Comparison of ENCODE assay signal across 1 cellular context in the genomic region with DNA sequence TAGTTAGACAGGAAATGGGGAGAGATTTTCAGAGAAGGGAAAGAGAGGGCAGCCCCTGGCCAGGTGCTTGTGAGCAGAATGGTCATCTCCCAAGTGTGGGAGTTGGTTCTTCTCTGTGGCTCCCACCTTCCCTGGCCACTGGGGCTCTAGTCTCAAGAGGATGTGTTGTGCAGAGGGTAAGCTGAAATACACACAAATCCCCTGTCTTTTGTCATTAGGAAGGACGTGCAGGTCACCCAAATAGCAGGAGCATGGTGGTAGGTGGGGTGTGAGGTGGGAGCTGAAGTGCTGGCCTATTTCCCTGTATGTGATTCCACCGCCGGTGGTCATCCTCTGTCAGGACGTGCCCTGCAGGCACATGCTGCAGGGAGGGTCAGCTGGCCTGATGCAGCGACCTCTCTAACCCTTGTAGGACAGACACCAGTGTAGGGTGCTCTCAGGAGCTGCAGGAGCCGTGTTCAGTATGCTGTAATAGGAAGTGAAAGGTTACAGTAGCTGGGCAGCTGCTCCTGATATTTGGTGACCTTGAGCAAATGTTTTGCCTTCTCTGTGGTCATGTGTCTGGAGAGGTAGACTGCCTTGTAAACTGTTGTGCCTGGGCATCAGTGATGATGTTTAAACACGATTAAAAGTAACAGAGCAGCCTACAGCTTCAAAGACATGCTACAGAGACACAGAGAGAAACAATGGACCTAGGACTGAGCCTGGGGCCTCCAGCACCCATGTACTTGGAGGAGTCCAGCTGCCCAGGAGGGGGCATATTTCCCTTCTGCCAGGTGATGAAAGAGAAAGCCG.
TF ChIP-seq lines count a peak whose summit lies in the region.

No MANE protein-coding gene starts in this region.

TF ChIP-seq in HepG2, 621 proteins besides CTCF, POLR2A, EP300 and RAD21 (continued from another document and continues in another):
- peak; percentile 52; the same call in 1 of the 2 replicates for TF ChIP-seq ZBTB44 (CRISPR knock-in tag; IDR thresholded peaks at IDR 0.05)
- TF ChIP-seq ERF (CRISPR knock-in tag; IDR thresholded peaks at IDR 0.05), result peak; percentile 90
- TF ChIP-seq SIN3B (IDR thresholded peaks at IDR 0.05; ENCODE audit: low read length), result no peak
- TF ChIP-seq ZNF710 (CRISPR knock-in tag; IDR thresholded peaks at IDR 0.05; ENCODE audit: borderline replicate concordance), result peak; percentile 82
- TF ChIP-seq TOPORS (CRISPR knock-in tag; IDR thresholded peaks at IDR 0.05), result no peak
- TF ChIP-seq KAT7 (CRISPR knock-in tag; IDR thresholded peaks at IDR 0.05; ENCODE audit: borderline replicate concordance), result no peak
- peak; percentile 27; the same call in 1 of the 2 replicates for TF ChIP-seq SIX1 (CRISPR knock-in tag; IDR thresholded peaks at IDR 0.05; ENCODE audit: borderline replicate concordance)
- no peak for TF ChIP-seq NCOR1 (IDR thresholded peaks at IDR 0.05; ENCODE audit: borderline replicate concordance, low read length)
- 0 out of 2 replicates have a peak, but pooled peaks have one; percentile 58 for TF ChIP-seq KDM3A (CRISPR knock-in tag; IDR thresholded peaks at IDR 0.05; ENCODE audit: low read depth)
- TF ChIP-seq ZMYM4 (CRISPR knock-in tag; IDR thresholded peaks at IDR 0.05), result peak; percentile 68
- TF ChIP-seq ZNF660 (CRISPR knock-in tag; IDR thresholded peaks at IDR 0.05; ENCODE audit: borderline replicate concordance, low read depth), result no peak; the same call in 1 of the 2 replicates
- no peak for TF ChIP-seq ZNF468 (CRISPR knock-in tag; IDR thresholded peaks at IDR 0.05)
- TF ChIP-seq ZNF253 (CRISPR knock-in tag; IDR thresholded peaks at IDR 0.05; ENCODE audit: borderline replicate concordance), result no peak
- no peak for TF ChIP-seq TCF12 (IDR thresholded peaks at IDR 0.05)
- no peak for TF ChIP-seq TCF12 (CRISPR knock-in tag; IDR thresholded peaks at IDR 0.05)
- TF ChIP-seq, protein P1, sequence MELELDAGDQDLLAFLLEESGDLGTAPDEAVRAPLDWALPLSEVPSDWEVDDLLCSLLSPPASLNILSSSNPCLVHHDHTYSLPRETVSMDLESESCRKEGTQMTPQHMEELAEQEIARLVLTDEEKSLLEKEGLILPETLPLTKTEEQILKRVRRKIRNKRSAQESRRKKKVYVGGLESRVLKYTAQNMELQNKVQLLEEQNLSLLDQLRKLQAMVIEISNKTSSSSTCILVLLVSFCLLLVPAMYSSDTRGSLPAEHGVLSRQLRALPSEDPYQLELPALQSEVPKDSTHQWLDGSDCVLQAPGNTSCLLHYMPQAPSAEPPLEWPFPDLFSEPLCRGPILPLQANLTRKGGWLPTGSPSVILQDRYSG (CRISPR knock-in tag; IDR thresholded peaks at IDR 0.05), result no peak
- no peak for TF ChIP-seq AKAP8 (CRISPR knock-in tag; IDR thresholded peaks at IDR 0.05)
- peak; percentile 49 for TF ChIP-seq HDAC1 (CRISPR knock-in tag; IDR thresholded peaks at IDR 0.05)
- TF ChIP-seq, protein P2, sequence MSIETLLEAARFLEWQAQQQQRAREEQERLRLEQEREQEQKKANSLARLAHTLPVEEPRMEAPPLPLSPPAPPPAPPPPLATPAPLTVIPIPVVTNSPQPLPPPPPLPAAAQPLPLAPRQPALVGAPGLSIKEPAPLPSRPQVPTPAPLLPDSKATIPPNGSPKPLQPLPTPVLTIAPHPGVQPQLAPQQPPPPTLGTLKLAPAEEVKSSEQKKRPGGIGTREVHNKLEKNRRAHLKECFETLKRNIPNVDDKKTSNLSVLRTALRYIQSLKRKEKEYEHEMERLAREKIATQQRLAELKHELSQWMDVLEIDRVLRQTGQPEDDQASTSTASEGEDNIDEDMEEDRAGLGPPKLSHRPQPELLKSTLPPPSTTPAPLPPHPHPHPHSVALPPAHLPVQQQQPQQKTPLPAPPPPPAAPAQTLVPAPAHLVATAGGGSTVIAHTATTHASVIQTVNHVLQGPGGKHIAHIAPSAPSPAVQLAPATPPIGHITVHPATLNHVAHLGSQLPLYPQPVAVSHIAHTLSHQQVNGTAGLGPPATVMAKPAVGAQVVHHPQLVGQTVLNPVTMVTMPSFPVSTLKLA (IDR thresholded peaks at IDR 0.05), result no peak
- no peak for TF ChIP-seq AGO2 (optimal IDR thresholded peaks at IDR 0.05; ENCODE audit: low read depth, low read length)
- TF ChIP-seq GTF3A (CRISPR knock-in tag; conservative IDR thresholded peaks at IDR 0.05), result no peak
- no peak for TF ChIP-seq ZNF451 (CRISPR knock-in tag; IDR thresholded peaks at IDR 0.05)
- TF ChIP-seq ZNF747 (CRISPR knock-in tag; IDR thresholded peaks at IDR 0.05; ENCODE audit: borderline replicate concordance), result 0 out of 2 replicates have a peak, but pooled peaks have one; percentile 24
- TF ChIP-seq RFXANK (CRISPR knock-in tag; IDR thresholded peaks at IDR 0.05), result no peak
- TF ChIP-seq TBP (CRISPR knock-in tag; IDR thresholded peaks at IDR 0.05), result no peak
- TF ChIP-seq ZNF780A (CRISPR knock-in tag; IDR thresholded peaks at IDR 0.05), result 0 out of 2 replicates have a peak, but pooled peaks have one; percentile 51
- TF ChIP-seq, protein P3, sequence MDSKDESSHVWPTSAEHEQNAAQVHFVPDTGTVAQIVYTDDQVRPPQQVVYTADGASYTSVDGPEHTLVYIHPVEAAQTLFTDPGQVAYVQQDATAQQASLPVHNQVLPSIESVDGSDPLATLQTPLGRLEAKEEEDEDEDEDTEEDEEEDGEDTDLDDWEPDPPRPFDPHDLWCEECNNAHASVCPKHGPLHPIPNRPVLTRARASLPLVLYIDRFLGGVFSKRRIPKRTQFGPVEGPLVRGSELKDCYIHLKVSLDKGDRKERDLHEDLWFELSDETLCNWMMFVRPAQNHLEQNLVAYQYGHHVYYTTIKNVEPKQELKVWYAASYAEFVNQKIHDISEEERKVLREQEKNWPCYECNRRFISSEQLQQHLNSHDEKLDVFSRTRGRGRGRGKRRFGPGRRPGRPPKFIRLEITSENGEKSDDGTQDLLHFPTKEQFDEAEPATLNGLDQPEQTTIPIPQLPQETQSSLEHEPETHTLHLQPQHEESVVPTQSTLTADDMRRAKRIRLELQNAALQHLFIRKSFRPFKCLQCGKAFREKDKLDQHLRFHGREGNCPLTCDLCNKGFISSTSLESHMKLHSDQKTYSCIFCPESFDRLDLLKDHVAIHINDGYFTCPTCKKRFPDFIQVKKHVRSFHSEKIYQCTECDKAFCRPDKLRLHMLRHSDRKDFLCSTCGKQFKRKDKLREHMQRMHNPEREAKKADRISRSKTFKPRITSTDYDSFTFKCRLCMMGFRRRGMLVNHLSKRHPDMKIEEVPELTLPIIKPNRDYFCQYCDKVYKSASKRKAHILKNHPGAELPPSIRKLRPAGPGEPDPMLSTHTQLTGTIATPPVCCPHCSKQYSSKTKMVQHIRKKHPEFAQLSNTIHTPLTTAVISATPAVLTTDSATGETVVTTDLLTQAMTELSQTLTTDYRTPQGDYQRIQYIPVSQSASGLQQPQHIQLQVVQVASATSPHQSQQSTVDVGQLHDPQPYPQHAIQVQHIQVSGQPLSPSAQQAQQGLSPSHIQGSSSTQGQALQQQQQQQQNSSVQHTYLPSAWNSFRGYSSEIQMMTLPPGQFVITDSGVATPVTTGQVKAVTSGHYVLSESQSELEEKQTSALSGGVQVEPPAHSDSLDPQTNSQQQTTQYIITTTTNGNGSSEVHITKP (CRISPR knock-in tag; IDR thresholded peaks at IDR 0.05; ENCODE audit: low read depth), result no peak
- TF ChIP-seq PAX8 (CRISPR knock-in tag; IDR thresholded peaks at IDR 0.05; ENCODE audit: borderline replicate concordance), result no peak
- TF ChIP-seq POLR2G (IDR thresholded peaks at IDR 0.05; ENCODE audit: low read depth, low read length), result peak; percentile 58
- TF ChIP-seq, protein P4, sequence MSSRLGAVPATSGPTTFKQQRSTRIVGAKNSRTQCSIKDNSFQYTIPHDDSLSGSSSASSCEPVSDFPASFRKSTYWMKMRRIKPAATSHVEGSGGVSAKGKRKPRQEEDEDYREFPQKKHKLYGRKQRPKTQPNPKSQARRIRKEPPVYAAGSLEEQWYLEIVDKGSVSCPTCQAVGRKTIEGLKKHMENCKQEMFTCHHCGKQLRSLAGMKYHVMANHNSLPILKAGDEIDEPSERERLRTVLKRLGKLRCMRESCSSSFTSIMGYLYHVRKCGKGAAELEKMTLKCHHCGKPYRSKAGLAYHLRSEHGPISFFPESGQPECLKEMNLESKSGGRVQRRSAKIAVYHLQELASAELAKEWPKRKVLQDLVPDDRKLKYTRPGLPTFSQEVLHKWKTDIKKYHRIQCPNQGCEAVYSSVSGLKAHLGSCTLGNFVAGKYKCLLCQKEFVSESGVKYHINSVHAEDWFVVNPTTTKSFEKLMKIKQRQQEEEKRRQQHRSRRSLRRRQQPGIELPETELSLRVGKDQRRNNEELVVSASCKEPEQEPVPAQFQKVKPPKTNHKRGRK (CRISPR knock-in tag; IDR thresholded peaks at IDR 0.05), result no peak
- peak; percentile 86; the same call in 1 of the 2 replicates for TF ChIP-seq ZBTB26 (CRISPR knock-in tag; IDR thresholded peaks at IDR 0.05; ENCODE audit: borderline replicate concordance)
- TF ChIP-seq ZNF282 (IDR thresholded peaks at IDR 0.05; ENCODE audit: partially characterized antibody), result no peak
- no peak for TF ChIP-seq MLLT10 (CRISPR knock-in tag; IDR thresholded peaks at IDR 0.05)
- TF ChIP-seq EHMT2 (IDR thresholded peaks at IDR 0.05; ENCODE audit: borderline replicate concordance, low read depth, low read length), result no peak
- no peak for TF ChIP-seq CREB1 (IDR thresholded peaks at IDR 0.05)
- TF ChIP-seq CREB1 (CRISPR knock-in tag; IDR thresholded peaks at IDR 0.05), result no peak
- TF ChIP-seq SRSF9 (IDR thresholded peaks at IDR 0.05; ENCODE audit: borderline replicate concordance, insufficient read depth, low read depth, low read length, poor library complexity, severe bottlenecking), result no peak
- TF ChIP-seq HOXA5 (CRISPR knock-in tag; IDR thresholded peaks at IDR 0.05), result 0 out of 2 replicates have a peak, but pooled peaks have one; percentile 16
- TF ChIP-seq SALL1 (CRISPR knock-in tag; IDR thresholded peaks at IDR 0.05), result peak; percentile 97
- TF ChIP-seq TEAD2 (CRISPR knock-in tag; IDR thresholded peaks at IDR 0.05), result no peak
- TF ChIP-seq TSC22D2 (CRISPR knock-in tag; IDR thresholded peaks at IDR 0.05; ENCODE audit: borderline replicate concordance), result peak; percentile 33; the same call in 1 of the 2 replicates
- TF ChIP-seq, protein P5, sequence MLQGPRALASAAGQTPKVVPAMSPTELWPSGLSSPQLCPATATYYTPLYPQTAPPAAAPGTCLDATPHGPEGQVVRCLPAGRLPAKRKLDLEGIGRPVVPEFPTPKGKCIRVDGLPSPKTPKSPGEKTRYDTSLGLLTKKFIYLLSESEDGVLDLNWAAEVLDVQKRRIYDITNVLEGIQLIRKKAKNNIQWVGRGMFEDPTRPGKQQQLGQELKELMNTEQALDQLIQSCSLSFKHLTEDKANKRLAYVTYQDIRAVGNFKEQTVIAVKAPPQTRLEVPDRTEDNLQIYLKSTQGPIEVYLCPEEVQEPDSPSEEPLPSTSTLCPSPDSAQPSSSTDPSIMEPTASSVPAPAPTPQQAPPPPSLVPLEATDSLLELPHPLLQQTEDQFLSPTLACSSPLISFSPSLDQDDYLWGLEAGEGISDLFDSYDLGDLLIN (CRISPR knock-in tag; IDR thresholded peaks at IDR 0.05; ENCODE audit: borderline replicate concordance), result no peak
- TF ChIP-seq, protein P6, sequence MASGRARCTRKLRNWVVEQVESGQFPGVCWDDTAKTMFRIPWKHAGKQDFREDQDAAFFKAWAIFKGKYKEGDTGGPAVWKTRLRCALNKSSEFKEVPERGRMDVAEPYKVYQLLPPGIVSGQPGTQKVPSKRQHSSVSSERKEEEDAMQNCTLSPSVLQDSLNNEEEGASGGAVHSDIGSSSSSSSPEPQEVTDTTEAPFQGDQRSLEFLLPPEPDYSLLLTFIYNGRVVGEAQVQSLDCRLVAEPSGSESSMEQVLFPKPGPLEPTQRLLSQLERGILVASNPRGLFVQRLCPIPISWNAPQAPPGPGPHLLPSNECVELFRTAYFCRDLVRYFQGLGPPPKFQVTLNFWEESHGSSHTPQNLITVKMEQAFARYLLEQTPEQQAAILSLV (CRISPR knock-in tag; IDR thresholded peaks at IDR 0.05; ENCODE audit: borderline replicate concordance), result no peak
- no peak for TF ChIP-seq SALL2 (CRISPR knock-in tag; IDR thresholded peaks at IDR 0.05)
- TF ChIP-seq TBL1XR1 (IDR thresholded peaks at IDR 0.05; ENCODE audit: borderline replicate concordance, low read length, partially characterized antibody), result peak; percentile 94
- peak; percentile 94; the same call in 1 of the 2 replicates for TF ChIP-seq KDM4B (CRISPR knock-in tag; IDR thresholded peaks at IDR 0.05)
- no peak for TF ChIP-seq MED8 (CRISPR knock-in tag; IDR thresholded peaks at IDR 0.05; ENCODE audit: insufficient replicate concordance)
- TF ChIP-seq POLR2AphosphoS2 (IDR thresholded peaks at IDR 0.05; ENCODE audit: low read depth, low read length), result no peak
- TF ChIP-seq MBNL3 (CRISPR knock-in tag; conservative IDR thresholded peaks at IDR 0.05), result no peak
- peak; percentile 91 for TF ChIP-seq TARDBP (CRISPR knock-in tag; IDR thresholded peaks at IDR 0.05)
- TF ChIP-seq ZSCAN20 (CRISPR knock-in tag; IDR thresholded peaks at IDR 0.05; ENCODE audit: borderline replicate concordance), result 0 out of 2 replicates have a peak, but pooled peaks have one; percentile 52
